Comparison of ENCODE assay signal across 8 cellular contexts in genomic region chr10:22714524-22715289, GRCh38. TPM values are rescaled to one million over a fixed set of nuclear protein-coding genes. Genes with fewer than 3 reads are reported as not detected.
DNase-seq lines count a peak whose midpoint lies in the region; ATAC-seq and TF ChIP-seq lines count a peak whose summit lies in the region.

PIP4K2A (minus strand) TSS chr10:22714578; CDS start chr10:22714326, 252 bp downstream.

- H3K27ac ChIP-seq in SK-N-SH (ENCODE audit: low read depth in 2 of 2, low read length in 1 of 2) = peak within 1 kb of the TSS; percentile 64 to 80
- peak within 1 kb of the TSS; percentile 55 for H3K27ac ChIP-seq in osteoblast (ENCODE audit: low read depth, low read length)
- H3K27ac ChIP-seq in temporal lobe (ENCODE audit: low read depth, low read length) = peak within 1 kb of the TSS; percentile 95

- H3K4me1 Mint-ChIP-seq in activated naive CD8-positive, alpha-beta T cell (ENCODE audit: low read depth) = peaks cover 33% of the 10 kb centered on the region
- H3K4me1 Mint-ChIP-seq in glutamatergic neuron (ENCODE audit: low read depth, unreplicated experiment) = no peaks in the 10 kb centered on the region

- peak within 1 kb of the TSS; percentile 96 for H3K27ac Mint-ChIP-seq in activated naive CD8-positive, alpha-beta T cell
- H3K27ac Mint-ChIP-seq in glutamatergic neuron (ENCODE audit: unreplicated experiment) = peak within 1 kb of the TSS; percentile 31

- no peak for TF ChIP-seq EP300 in SK-N-SH (IDR thresholded peaks at IDR 0.05; ENCODE audit: borderline replicate concordance in 1 of 2, low read depth in 1 of 2, low read length in 1 of 2)

- in situ Hi-C loops in Caki2 (cut with HindIII; ENCODE audit: low pct_unique_long_range_greater_than_20kb, low sequenced_read_pairs) = no loop called here

- 27% methylated on average over 28 of the region's 75 CpGs for WGBS in SK-N-SH (ENCODE audit: low lambda C conversion rate)

- H3K4me3 Mint-ChIP-seq in activated naive CD8-positive, alpha-beta T cell = peak within 1 kb of the TSS; percentile 91
- peak within 1 kb of the TSS; percentile 84 for H3K4me3 Mint-ChIP-seq in glutamatergic neuron (ENCODE audit: unreplicated experiment)

- no peak for TF ChIP-seq RAD21 in SK-N-SH (IDR thresholded peaks at IDR 0.05; ENCODE audit: low read length)

- no peaks in the 10 kb centered on the region for H3K9me3 Mint-ChIP-seq in activated naive CD8-positive, alpha-beta T cell (ENCODE audit: low read depth)
- H3K9me3 Mint-ChIP-seq in glutamatergic neuron (ENCODE audit: unreplicated experiment) = peaks cover 5% of the 10 kb centered on the region

- H3K9me3 ChIP-seq in SK-N-SH (no peaks in the 10 kb centered on the region), osteoblast (ENCODE audit: low read depth, low read length) (no peaks in the 10 kb centered on the region)

- no peaks in the 10 kb centered on the region for H3K27me3 Mint-ChIP-seq in activated naive CD8-positive, alpha-beta T cell
- peaks cover 6% of the 10 kb centered on the region for H3K27me3 Mint-ChIP-seq in glutamatergic neuron (ENCODE audit: unreplicated experiment)

- ATAC-seq in GM19455 (IDR thresholded peaks at IDR 0.05; ENCODE audit: unreplicated experiment) = peak; percentile 70
- peak; percentile 73 for ATAC-seq in HG03571 (IDR thresholded peaks at IDR 0.05; ENCODE audit: unreplicated experiment)

- H3K9me2 ChIP-seq in SK-N-SH = no peaks in the 10 kb centered on the region

- H3K4me2 ChIP-seq in SK-N-SH (peak within 1 kb of the TSS; percentile 93), osteoblast (ENCODE audit: insufficient read depth, low read length) (peak within 1 kb of the TSS; percentile 96)

- H3K79me2 ChIP-seq in SK-N-SH (ENCODE audit: insufficient read depth) (peaks cover 43% of the 10 kb centered on the region), osteoblast (ENCODE audit: insufficient read depth, low read length) (peaks cover 40% of the 10 kb centered on the region)

- POLR2A ChIA-PET in SK-N-SH (lab: Yijun Ruan, JAX) = no interaction called here

- H3K4me3 ChIP-seq in SK-N-SH (ENCODE audit: low read depth in 2 of 2, low read length in 1 of 2) (peak within 1 kb of the TSS; percentile 86 to 96), osteoblast (ENCODE audit: insufficient read depth, low read length) (peak within 1 kb of the TSS; percentile 83)

- H3K36me3 Mint-ChIP-seq in activated naive CD8-positive, alpha-beta T cell = no peaks in the 10 kb centered on the region
- no peaks in the 10 kb centered on the region for H3K36me3 Mint-ChIP-seq in glutamatergic neuron (ENCODE audit: unreplicated experiment)

- peaks cover 27% of the 10 kb centered on the region for H4K20me1 ChIP-seq in SK-N-SH (ENCODE audit: insufficient read depth)
- peaks cover 15% of the 10 kb centered on the region for H4K20me1 ChIP-seq in osteoblast (ENCODE audit: insufficient read depth, low read length)

- H2AFZ ChIP-seq in SK-N-SH (ENCODE audit: low read depth) (peak within 1 kb of the TSS; percentile 96), osteoblast (ENCODE audit: low read length) (peak within 1 kb of the TSS; percentile 95)

- H3F3A ChIP-seq in SK-N-SH (replicated peaks; ENCODE audit: insufficient read depth) = peaks cover 8% of the 10 kb centered on the region

- peaks cover 12 to 14% of the 10 kb centered on the region in 2 experiments; a peak in 3 of 4 replicates for H3K4me1 ChIP-seq in SK-N-SH (ENCODE audit: control insufficient read depth in 1 of 2, insufficient read depth in 2 of 2, low read depth in 1 of 2, low read length in 1 of 2)
- H3K4me1 ChIP-seq in osteoblast (ENCODE audit: insufficient read depth, low read length) = peaks cover 22% of the 10 kb centered on the region

- peak; percentile 49 for DNase-seq in Caki2 (ENCODE audit: low read depth)
- DNase-seq in SK-N-SH = peak; percentile 94
- DNase-seq in glutamatergic neuron = peak; percentile 78
- DNase-seq in osteoblast (ENCODE audit: insufficient read length, low spot score, missing footprints) = peak; percentile 98

- no peak for TF ChIP-seq CTCF in SK-N-SH (IDR thresholded peaks at IDR 0.05)
- TF ChIP-seq CTCF in glutamatergic neuron (IDR thresholded peaks at IDR 0.05; ENCODE audit: partially characterized antibody, unreplicated experiment) = no peak
- no peak for TF ChIP-seq CTCF in osteoblast (IDR thresholded peaks at IDR 0.05; ENCODE audit: extremely low read depth, low read depth, low read length)

- H3K9ac ChIP-seq in SK-N-SH = peak within 1 kb of the TSS; percentile 80

- H3K36me3 ChIP-seq in SK-N-SH (replicated peaks in 1 of 2; ENCODE audit: control insufficient read depth in 1 of 2, insufficient read depth in 2 of 2, low read length in 1 of 2) (no peaks in the 10 kb centered on the region), osteoblast (ENCODE audit: insufficient read depth, low read length) (no peaks in the 10 kb centered on the region)

- CTCF ChIA-PET in SK-N-SH (lab: Yijun Ruan, JAX) = no interaction called here

- H3K27me3 ChIP-seq in SK-N-SH (ENCODE audit: insufficient read depth) (no peaks in the 10 kb centered on the region), osteoblast (ENCODE audit: insufficient read depth, low read length) (no peaks in the 10 kb centered on the region)

TF ChIP-seq in SK-N-SH, 30 proteins besides CTCF, POLR2A, EP300 and RAD21 (continues in another document):
- no peak; the same call in 1 of the 2 replicates for TF ChIP-seq NRF1 (IDR thresholded peaks at IDR 0.05; ENCODE audit: low read depth, low read length)
- no peak for TF ChIP-seq SIN3A (IDR thresholded peaks at IDR 0.05; ENCODE audit: borderline replicate concordance, low read depth, low read length)
- no peak for TF ChIP-seq RCOR1 (IDR thresholded peaks at IDR 0.05; ENCODE audit: low read length)
- TF ChIP-seq, protein P1, sequence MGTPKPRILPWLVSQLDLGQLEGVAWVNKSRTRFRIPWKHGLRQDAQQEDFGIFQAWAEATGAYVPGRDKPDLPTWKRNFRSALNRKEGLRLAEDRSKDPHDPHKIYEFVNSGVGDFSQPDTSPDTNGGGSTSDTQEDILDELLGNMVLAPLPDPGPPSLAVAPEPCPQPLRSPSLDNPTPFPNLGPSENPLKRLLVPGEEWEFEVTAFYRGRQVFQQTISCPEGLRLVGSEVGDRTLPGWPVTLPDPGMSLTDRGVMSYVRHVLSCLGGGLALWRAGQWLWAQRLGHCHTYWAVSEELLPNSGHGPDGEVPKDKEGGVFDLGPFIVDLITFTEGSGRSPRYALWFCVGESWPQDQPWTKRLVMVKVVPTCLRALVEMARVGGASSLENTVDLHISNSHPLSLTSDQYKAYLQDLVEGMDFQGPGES (IDR thresholded peaks at IDR 0.05; ENCODE audit: low read depth, low read length) = no peak
- TF ChIP-seq SMC3 (IDR thresholded peaks at IDR 0.05; ENCODE audit: low read depth, low read length) = 0 out of 2 replicates have a peak, but pooled peaks have one; percentile 1
- TF ChIP-seq RFX5 (IDR thresholded peaks at IDR 0.05; ENCODE audit: low read length) = no peak
- no peak for TF ChIP-seq FOXM1 (IDR thresholded peaks at IDR 0.05; ENCODE audit: low read depth)
- no peak for TF ChIP-seq YY1 (IDR thresholded peaks at IDR 0.05; ENCODE audit: low read depth)
- TF ChIP-seq MEF2A (IDR thresholded peaks at IDR 0.05; ENCODE audit: borderline replicate concordance, low read depth) = no peak
- TF ChIP-seq TCF12 (IDR thresholded peaks at IDR 0.05) = no peak
- TF ChIP-seq CHD2 (IDR thresholded peaks at IDR 0.05; ENCODE audit: low read length, partially characterized antibody) = no peak
- TF ChIP-seq NFIC (IDR thresholded peaks at IDR 0.05; ENCODE audit: borderline replicate concordance) = no peak
- peak; percentile 74; the same call in 1 of the 2 replicates for TF ChIP-seq ELF1 (IDR thresholded peaks at IDR 0.05)
- no peak for TF ChIP-seq RXRA (IDR thresholded peaks at IDR 0.05; ENCODE audit: borderline replicate concordance, low read depth)
- TF ChIP-seq, protein P2, sequence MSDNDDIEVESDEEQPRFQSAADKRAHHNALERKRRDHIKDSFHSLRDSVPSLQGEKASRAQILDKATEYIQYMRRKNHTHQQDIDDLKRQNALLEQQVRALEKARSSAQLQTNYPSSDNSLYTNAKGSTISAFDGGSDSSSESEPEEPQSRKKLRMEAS (IDR thresholded peaks at IDR 0.05; ENCODE audit: low read depth) = peak; percentile 70; the same call in 1 of the 2 replicates
- TF ChIP-seq POLR2AphosphoS5 (IDR thresholded peaks at IDR 0.05; ENCODE audit: low read depth, low read length) = no peak; the same call in 1 of the 2 replicates
- no peak for TF ChIP-seq PBX3 (IDR thresholded peaks at IDR 0.05)
- TF ChIP-seq, protein P3, sequence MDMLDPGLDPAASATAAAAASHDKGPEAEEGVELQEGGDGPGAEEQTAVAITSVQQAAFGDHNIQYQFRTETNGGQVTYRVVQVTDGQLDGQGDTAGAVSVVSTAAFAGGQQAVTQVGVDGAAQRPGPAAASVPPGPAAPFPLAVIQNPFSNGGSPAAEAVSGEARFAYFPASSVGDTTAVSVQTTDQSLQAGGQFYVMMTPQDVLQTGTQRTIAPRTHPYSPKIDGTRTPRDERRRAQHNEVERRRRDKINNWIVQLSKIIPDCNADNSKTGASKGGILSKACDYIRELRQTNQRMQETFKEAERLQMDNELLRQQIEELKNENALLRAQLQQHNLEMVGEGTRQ (IDR thresholded peaks at IDR 0.05; ENCODE audit: borderline replicate concordance, low read depth, low read length) = no peak
- no peak for TF ChIP-seq TEAD4 (IDR thresholded peaks at IDR 0.05; ENCODE audit: borderline replicate concordance, insufficient read depth)
- no peak for TF ChIP-seq FOXJ3 (CRISPR knock-in tag; IDR thresholded peaks at IDR 0.05)
- TF ChIP-seq GABPA (IDR thresholded peaks at IDR 0.05; ENCODE audit: low read depth) = no peak

RNA-seq across cellular contexts. Expression of gene PIP4K2A, which starts in this region (rescaled TPM):
- 39.8 and 53.6 TPM in 2 replicates for total RNA-seq in Caki2 (2014; rRNA removed; shearing (Covaris generic); ENCODE audit: low replicate concordance)
- polyA plus RNA-seq in SK-N-SH (2012; rRNA removed) = 10.8 and 10.9 TPM in 2 replicates
- polyA plus RNA-seq in SK-N-SH (2012; cell fraction: cytosol; rRNA removed) = 13.3 and 16.6 TPM in 2 replicates
- 5.2 and 8.9 TPM in 2 replicates for polyA plus RNA-seq in SK-N-SH (2012; cell fraction: nucleus; rRNA removed)
- total RNA-seq in glutamatergic neuron (ENCODE audit: unreplicated experiment) (20.7 TPM), osteoblast (65.7 and 68.8 TPM in 2 replicates), temporal lobe (34.2 TPM)

Comparison
In these comparisons a context has a peak if more than half of its experiments do, and no peak if none do; other contexts are left out.
1. Peak in every context shown above with its lines: DNase-seq, ATAC-seq, H3K4me3 ChIP-seq and H3K27ac ChIP-seq.